ENCODE assay signal across 9 cellular contexts in the genomic region with DNA sequence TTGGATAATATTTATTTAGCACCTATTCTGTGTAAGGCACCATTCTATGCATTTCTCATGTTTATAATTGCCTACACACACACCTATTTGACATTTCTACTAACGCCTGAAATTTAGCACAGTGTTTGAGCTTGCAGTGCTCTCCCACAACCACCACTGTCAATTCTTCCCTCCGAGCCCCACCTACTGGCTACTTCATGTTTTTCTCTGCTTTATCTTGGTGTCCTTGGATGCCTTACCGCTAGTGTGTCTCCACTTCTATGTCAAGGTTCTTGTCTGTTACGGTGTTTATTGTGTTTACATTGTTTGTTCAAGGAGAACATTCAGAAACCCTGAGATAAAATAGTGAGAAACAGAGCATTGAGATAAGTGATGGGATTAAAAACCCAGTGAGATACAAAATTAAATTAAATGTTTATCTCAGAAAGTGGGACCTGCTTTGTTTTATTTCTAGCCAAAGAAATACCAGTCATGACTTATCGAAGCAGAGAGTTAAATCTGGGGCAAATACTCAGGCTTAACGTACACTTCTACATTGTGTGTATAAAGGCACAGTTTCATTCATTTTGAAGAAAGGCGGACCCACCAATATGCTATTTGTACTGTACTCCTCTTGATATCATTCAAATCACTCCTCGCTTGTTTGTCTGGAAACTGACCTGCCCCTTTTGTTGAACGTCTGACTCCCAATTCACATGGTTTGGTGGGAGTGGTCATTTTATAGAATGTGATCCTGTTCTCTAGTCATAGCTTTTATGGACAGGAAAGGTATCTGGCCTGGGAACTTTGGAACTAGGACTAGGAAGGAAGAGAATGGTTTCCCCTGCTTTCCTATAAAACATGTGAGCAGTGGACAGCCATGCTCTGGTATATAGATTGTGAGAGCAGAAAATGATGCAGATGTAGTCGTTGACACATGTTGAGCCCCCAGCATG. TPM values are rescaled to one million over a fixed set of nuclear protein-coding genes. Genes with fewer than 3 reads are reported as not detected.
DNase-seq lines count a peak whose midpoint lies in the region; ATAC-seq and TF ChIP-seq lines count a peak whose summit lies in the region.
"Had no signal": no experiment of that assay in that cellular context is flagged by ENCODE, and none has a peak within 500 bp of the region (broad histone marks: within the 10 kb centered on the region; RNA-seq: fewer than 3 reads in every experiment).

No MANE protein-coding gene starts in this region.

- H3K4me3 ChIP-seq in AG04449 (ENCODE audit: low read depth, low read length) (no peak overlapping the region), GM12865 (ENCODE audit: low read depth, low read length) (no peak overlapping the region), cardiac fibroblast (replicated peaks in 1 of 2; ENCODE audit: low read depth in 2 of 2, low read length in 2 of 2) (no peak overlapping the region), lower lobe of right lung (no peak overlapping the region)

- H3K36me3 ChIP-seq in lower lobe of right lung, result no peaks in the 10 kb centered on the region

- no peak overlapping the region for H3K4me3 Mint-ChIP-seq in activated naive CD8-positive, alpha-beta T cell treated with anti-CD3 and anti-CD28 coated beads for 36 hours
- H3K4me3 Mint-ChIP-seq: IgD-negative memory B cell had no signal

- no peaks in the 10 kb centered on the region for H3K9me3 Mint-ChIP-seq in activated naive CD8-positive, alpha-beta T cell treated with anti-CD3 and anti-CD28 coated beads for 36 hours
- H3K9me3 Mint-ChIP-seq: IgD-negative memory B cell had no signal

- no peaks in the 10 kb centered on the region for H3K4me1 Mint-ChIP-seq in activated naive CD8-positive, alpha-beta T cell treated with anti-CD3 and anti-CD28 coated beads for 36 hours
- H3K4me1 Mint-ChIP-seq: IgD-negative memory B cell had no signal

- DNase-seq in AG04449 (ENCODE audit: low read depth, low spot score) (no peak), GM12865 (ENCODE audit: low read depth) (peak; percentile 54), NCI-H510A (lab: John Stamatoyannopoulos, UW) (peak; percentile 40), cardiac fibroblast (ENCODE audit: low read depth in 2 of 2) (peak; percentile 55 to 56), lower lobe of right lung (no peak)
- no peak for DNase-seq in activated naive CD8-positive, alpha-beta T cell treated with anti-CD3 and anti-CD28 coated beads for 36 hours

- POLR2A ChIA-PET in AG04449 (lab: Yijun Ruan, JAX), result interaction anchor here (0.5 kb wide), 1 partner anchor 418 kb away, joined by 3 read pairs; no protein-coding TSS in a partner anchor

- ATAC-seq in HG02885 (IDR thresholded peaks at IDR 0.05; ENCODE audit: poor library complexity, unreplicated experiment) (peak; percentile 66), lower lobe of right lung (peak in 1 of 2 donors; percentile 46), esophagus mucosa (no peak)

- H3K36me3 Mint-ChIP-seq in activated naive CD8-positive, alpha-beta T cell treated with anti-CD3 and anti-CD28 coated beads for 36 hours, result no peaks in the 10 kb centered on the region
- H3K36me3 Mint-ChIP-seq: IgD-negative memory B cell had no signal

- no peaks in the 10 kb centered on the region for H3K9me3 ChIP-seq in lower lobe of right lung

- no peaks in the 10 kb centered on the region for H3K27me3 ChIP-seq in lower lobe of right lung (ENCODE audit: low read depth)

- peak; percentile 49 for TF ChIP-seq CTCF in AG04449 (IDR thresholded peaks at IDR 0.05; ENCODE audit: insufficient read depth, low read length, missing control alignments)
- peak; percentile 38 for TF ChIP-seq CTCF in GM12865 (IDR thresholded peaks at IDR 0.05; ENCODE audit: insufficient read depth, low read depth, low read length, missing control alignments)
- peak; percentile 55 for TF ChIP-seq CTCF in cardiac fibroblast (IDR thresholded peaks at IDR 0.05; ENCODE audit: low read depth, low read length)
- peak; percentile 39 for TF ChIP-seq CTCF in lower lobe of right lung (IDR thresholded peaks at IDR 0.05)

- CTCF ChIA-PET in AG04449 (lab: Yijun Ruan, JAX), result interaction anchor here (0.5 to 6.3 kb wide), 16 partner anchors 10 to 443 kb away, joined by 3 to 149 read pairs (median 5); a partner anchor contains a TSS

- H3K27me3 Mint-ChIP-seq in activated naive CD8-positive, alpha-beta T cell treated with anti-CD3 and anti-CD28 coated beads for 36 hours, result peaks cover 21% of the 10 kb centered on the region

- H3K27ac ChIP-seq in lower lobe of right lung, result no peak overlapping the region

- no peak overlapping the region for H3K27ac Mint-ChIP-seq in activated naive CD8-positive, alpha-beta T cell treated with anti-CD3 and anti-CD28 coated beads for 36 hours
- H3K27ac Mint-ChIP-seq: IgD-negative memory B cell had no signal

- H3K4me1 ChIP-seq in lower lobe of right lung, result no peaks in the 10 kb centered on the region

- intact Hi-C loops in lower lobe of right lung (cut with DNase I), result no loop called here

RNA-seq across cellular contexts. Expression of a gene that starts 39.2 kb away (rescaled TPM):
- total RNA-seq in lower lobe of right lung, result 17.8 TPM
- total RNA-seq in esophagus mucosa, result 8.4 TPM
- 10 to 100 TPM; 15.2 to 15.3 TPM for total RNA-seq in activated naive CD8-positive, alpha-beta T cell treated with anti-CD3 and anti-CD28 coated beads for 36 hours

Comparison
In these comparisons a context has a peak if more than half of its experiments do, and no peak if none do; other contexts are left out.
1. DNase-seq: peak in GM12865 (single experiment), NCI-H510A (single experiment) and cardiac fibroblast (2 of 2); none in AG04449 (single experiment), lower lobe of right lung (single experiment) and activated naive CD8-positive, alpha-beta T cell treated with anti-CD3 and anti-CD28 coated beads for 36 hours (single experiment).
2. Peak in every context shown above with its lines, with median percentiles within 50 percentile points of each other: CTCF ChIP-seq.